In genomic region chr10:102414749-102415148, GRCh38 we compare ENCODE assay signal across 1 cellular context.
TF ChIP-seq lines count a peak whose summit lies in the region.

No MANE protein-coding gene starts in this region.

TF ChIP-seq in HepG2, 621 proteins besides CTCF, POLR2A, EP300 and RAD21:
- no peak for TF ChIP-seq ZNF737 (CRISPR knock-in tag; IDR thresholded peaks at IDR 0.05; ENCODE audit: borderline replicate concordance)
- TF ChIP-seq, protein P1, sequence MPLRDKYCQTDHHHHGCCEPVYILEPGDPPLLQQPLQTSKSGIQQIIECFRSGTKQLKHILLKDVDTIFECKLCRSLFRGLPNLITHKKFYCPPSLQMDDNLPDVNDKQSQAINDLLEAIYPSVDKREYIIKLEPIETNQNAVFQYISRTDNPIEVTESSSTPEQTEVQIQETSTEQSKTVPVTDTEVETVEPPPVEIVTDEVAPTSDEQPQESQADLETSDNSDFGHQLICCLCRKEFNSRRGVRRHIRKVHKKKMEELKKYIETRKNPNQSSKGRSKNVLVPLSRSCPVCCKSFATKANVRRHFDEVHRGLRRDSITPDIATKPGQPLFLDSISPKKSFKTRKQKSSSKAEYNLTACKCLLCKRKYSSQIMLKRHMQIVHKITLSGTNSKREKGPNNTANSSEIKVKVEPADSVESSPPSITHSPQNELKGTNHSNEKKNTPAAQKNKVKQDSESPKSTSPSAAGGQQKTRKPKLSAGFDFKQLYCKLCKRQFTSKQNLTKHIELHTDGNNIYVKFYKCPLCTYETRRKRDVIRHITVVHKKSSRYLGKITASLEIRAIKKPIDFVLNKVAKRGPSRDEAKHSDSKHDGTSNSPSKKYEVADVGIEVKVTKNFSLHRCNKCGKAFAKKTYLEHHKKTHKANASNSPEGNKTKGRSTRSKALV (CRISPR knock-in tag; IDR thresholded peaks at IDR 0.05): no peak
- TF ChIP-seq CC2D1A (CRISPR knock-in tag; IDR thresholded peaks at IDR 0.05): no peak
- no peak for TF ChIP-seq TSC22D2 (CRISPR knock-in tag; IDR thresholded peaks at IDR 0.05; ENCODE audit: borderline replicate concordance)
- no peak for TF ChIP-seq ZNF607 (CRISPR knock-in tag; IDR thresholded peaks at IDR 0.05; ENCODE audit: borderline replicate concordance)
- no peak for TF ChIP-seq ERF (CRISPR knock-in tag; IDR thresholded peaks at IDR 0.05)
- no peak for TF ChIP-seq ZNF577 (CRISPR knock-in tag; IDR thresholded peaks at IDR 0.05; ENCODE audit: borderline replicate concordance, low read depth)
- no peak for TF ChIP-seq TGIF2 (CRISPR knock-in tag; IDR thresholded peaks at IDR 0.05)
- no peak for TF ChIP-seq ZNF782 (CRISPR knock-in tag; IDR thresholded peaks at IDR 0.05; ENCODE audit: borderline replicate concordance)
- TF ChIP-seq, protein P2, sequence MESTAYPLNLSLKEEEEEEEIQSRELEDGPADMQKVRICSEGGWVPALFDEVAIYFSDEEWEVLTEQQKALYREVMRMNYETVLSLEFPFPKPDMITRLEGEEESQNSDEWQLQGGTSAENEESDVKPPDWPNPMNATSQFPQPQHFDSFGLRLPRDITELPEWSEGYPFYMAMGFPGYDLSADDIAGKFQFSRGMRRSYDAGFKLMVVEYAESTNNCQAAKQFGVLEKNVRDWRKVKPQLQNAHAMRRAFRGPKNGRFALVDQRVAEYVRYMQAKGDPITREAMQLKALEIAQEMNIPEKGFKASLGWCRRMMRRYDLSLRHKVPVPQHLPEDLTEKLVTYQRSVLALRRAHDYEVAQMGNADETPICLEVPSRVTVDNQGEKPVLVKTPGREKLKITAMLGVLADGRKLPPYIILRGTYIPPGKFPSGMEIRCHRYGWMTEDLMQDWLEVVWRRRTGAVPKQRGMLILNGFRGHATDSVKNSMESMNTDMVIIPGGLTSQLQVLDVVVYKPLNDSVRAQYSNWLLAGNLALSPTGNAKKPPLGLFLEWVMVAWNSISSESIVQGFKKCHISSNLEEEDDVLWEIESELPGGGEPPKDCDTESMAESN (CRISPR knock-in tag; conservative IDR thresholded peaks at IDR 0.05): no peak
- no peak for TF ChIP-seq CENPT (CRISPR knock-in tag; IDR thresholded peaks at IDR 0.05; ENCODE audit: low read depth)
- no peak for TF ChIP-seq ZNF703 (CRISPR knock-in tag; IDR thresholded peaks at IDR 0.05; ENCODE audit: borderline replicate concordance)
TF ChIP-seq in HepG2: peak in this region for 0.
